In the genomic region with DNA sequence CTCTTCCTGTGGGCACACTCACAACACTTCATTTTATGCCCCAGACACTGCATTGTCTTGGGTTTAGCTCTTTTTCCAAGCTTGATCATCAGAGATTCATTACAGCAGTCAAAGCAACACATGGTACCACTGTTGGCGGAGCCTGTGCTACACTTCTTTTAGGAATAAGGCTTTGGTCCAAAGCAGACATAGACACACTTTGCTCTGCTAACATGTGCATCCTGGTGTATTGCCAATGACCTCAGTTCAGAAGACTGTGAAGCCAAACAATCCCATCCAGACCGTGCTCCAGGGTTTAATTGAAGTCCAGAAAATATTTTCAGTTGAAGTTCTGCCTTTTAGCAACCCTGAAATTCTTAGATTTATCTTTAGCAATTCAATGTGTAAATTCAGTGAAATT, we compare ENCODE assay signal across 1 cellular context.
TF ChIP-seq lines count a peak whose summit lies in the region.

No MANE protein-coding gene starts in this region.

TF ChIP-seq in liver, 16 proteins besides CTCF, POLR2A, EP300 and RAD21 (continued from another document):
- no peak for TF ChIP-seq FOXA2 (IDR thresholded peaks at IDR 0.05)
- TF ChIP-seq, protein P1, sequence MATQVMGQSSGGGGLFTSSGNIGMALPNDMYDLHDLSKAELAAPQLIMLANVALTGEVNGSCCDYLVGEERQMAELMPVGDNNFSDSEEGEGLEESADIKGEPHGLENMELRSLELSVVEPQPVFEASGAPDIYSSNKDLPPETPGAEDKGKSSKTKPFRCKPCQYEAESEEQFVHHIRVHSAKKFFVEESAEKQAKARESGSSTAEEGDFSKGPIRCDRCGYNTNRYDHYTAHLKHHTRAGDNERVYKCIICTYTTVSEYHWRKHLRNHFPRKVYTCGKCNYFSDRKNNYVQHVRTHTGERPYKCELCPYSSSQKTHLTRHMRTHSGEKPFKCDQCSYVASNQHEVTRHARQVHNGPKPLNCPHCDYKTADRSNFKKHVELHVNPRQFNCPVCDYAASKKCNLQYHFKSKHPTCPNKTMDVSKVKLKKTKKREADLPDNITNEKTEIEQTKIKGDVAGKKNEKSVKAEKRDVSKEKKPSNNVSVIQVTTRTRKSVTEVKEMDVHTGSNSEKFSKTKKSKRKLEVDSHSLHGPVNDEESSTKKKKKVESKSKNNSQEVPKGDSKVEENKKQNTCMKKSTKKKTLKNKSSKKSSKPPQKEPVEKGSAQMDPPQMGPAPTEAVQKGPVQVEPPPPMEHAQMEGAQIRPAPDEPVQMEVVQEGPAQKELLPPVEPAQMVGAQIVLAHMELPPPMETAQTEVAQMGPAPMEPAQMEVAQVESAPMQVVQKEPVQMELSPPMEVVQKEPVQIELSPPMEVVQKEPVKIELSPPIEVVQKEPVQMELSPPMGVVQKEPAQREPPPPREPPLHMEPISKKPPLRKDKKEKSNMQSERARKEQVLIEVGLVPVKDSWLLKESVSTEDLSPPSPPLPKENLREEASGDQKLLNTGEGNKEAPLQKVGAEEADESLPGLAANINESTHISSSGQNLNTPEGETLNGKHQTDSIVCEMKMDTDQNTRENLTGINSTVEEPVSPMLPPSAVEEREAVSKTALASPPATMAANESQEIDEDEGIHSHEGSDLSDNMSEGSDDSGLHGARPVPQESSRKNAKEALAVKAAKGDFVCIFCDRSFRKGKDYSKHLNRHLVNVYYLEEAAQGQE (IDR thresholded peaks at IDR 0.05): no peak
- TF ChIP-seq HNF4A (conservative IDR thresholded peaks at IDR 0.05): peak; percentile 20 to 29
- TF ChIP-seq JUND (IDR thresholded peaks at IDR 0.05): peak; percentile 19 to 24
- peak; percentile 22 to 52 for TF ChIP-seq RXRA (IDR thresholded peaks at IDR 0.05)
- no peak for TF ChIP-seq FOXA1 (IDR thresholded peaks at IDR 0.05)
- no peak for TF ChIP-seq EGR1 (IDR thresholded peaks at IDR 0.05; ENCODE audit: low read depth in 2 of 2)
- TF ChIP-seq YY1 (IDR thresholded peaks at IDR 0.05): no peak
- no peak for TF ChIP-seq GABPA (IDR thresholded peaks at IDR 0.05 in 1 of 2, conservative IDR thresholded peaks at IDR 0.05 in 1 of 2)
